In the genomic region with DNA sequence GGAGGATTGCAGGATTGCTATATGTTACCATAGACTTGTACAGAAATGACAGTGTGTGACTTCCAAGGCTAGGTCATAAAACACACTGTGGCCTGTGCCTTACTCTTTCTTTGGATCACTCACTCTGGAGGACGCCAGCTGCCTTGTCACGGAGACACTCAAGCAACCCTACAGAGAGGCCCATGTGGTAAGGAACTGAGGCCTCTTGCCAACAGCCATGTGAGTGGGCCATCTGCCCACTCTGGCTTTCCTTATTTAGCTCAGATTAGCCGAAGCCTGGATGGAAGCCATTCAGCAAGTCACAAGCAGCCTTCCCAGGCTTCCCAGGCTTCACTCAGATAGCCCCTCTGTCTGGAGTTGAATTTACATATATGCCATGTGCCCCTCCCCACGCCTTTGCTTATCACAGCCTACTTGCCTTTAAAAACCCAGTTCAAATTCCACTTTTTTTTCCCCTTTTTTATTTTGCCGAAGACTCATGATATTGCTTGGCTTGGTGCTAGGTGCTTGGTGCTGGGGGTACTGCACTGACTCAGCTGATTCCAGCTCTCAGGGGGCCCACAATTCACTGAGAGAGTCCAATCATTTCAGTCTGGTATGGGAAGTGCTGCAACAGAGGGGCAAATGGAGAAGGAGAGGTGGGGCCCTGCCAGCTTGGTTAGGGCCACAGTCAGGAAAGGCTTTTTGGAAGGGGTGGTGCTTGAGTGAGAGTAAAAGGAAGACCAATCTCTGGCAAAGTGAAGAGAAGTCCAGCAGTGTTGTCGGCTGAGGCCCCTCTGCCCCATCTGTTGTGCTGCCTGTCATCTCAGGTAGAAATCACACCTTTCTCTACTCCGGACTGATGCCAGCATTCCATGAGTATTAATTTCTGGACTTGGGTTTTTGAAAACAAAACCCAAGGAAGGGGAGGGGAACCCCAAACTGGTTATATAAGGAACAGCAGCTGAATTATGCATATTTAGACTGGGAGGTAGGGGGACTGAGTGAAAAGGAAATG, we compare ENCODE assay signal across 9 cellular contexts. TPM values are rescaled to one million over a fixed set of nuclear protein-coding genes. Genes with fewer than 3 reads are reported as not detected.
DNase-seq lines count a peak whose midpoint lies in the region; ATAC-seq, FAIRE-seq and TF ChIP-seq lines count a peak whose summit lies in the region.
"Had no signal": no experiment of that assay in that cellular context is flagged by ENCODE, and none has a peak within 500 bp of the region (broad histone marks: within the 10 kb centered on the region; RNA-seq: fewer than 3 reads in every experiment).

No MANE protein-coding gene starts in this region.

- no peak overlapping the region for H3K9ac ChIP-seq in kidney (ENCODE audit: low read length in 2 of 2)

- intact Hi-C loops in body of pancreas (cut with DNase I), result no loop called here
- intact Hi-C loops in kidney (cut with DNase I), result loop anchor here (10.0 kb wide), 1 partner anchor 61 kb away; no protein-coding TSS in a partner anchor

- no peak overlapping the region for H3K4me3 Mint-ChIP-seq in type B pancreatic cell

- H3K27ac ChIP-seq in body of pancreas (peak overlapping the region; percentile 4 to 64 (median 46)), kidney (ENCODE audit: low read depth in 2 of 2, low read length in 2 of 2) (no peak overlapping the region), suprapubic skin (no peak overlapping the region)

- H3K9me3 ChIP-seq in body of pancreas (no peaks in the 10 kb centered on the region), kidney (ENCODE audit: control insufficient read depth in 1 of 2, low read length in 2 of 2) (no peaks in the 10 kb centered on the region), suprapubic skin (no peaks in the 10 kb centered on the region)

- ATAC-seq in body of pancreas (peak; percentile 93), GM19324 (IDR thresholded peaks at IDR 0.05; ENCODE audit: low FRiP score, unreplicated experiment) (no peak)

- no peak for FAIRE-seq in kidney (lab: Jason Lieb, UNC)
- no peak for FAIRE-seq in RCC 7860 (lab: Jason Lieb, UNC)

- H3K27ac Mint-ChIP-seq in type B pancreatic cell, result no peak overlapping the region

- H3K4me1 ChIP-seq in body of pancreas (peaks cover 38% of the 10 kb centered on the region), kidney (ENCODE audit: control insufficient read depth in 1 of 2, insufficient read depth in 1 of 2, low read depth in 1 of 2, low read length in 2 of 2) (peaks cover 0 to 3% of the 10 kb centered on the region in 2 donors), suprapubic skin (peaks cover 25% of the 10 kb centered on the region)

- no peak overlapping the region for H3K4me3 ChIP-seq in body of pancreas
- H3K4me3 ChIP-seq in kidney (ENCODE audit: low read length in 2 of 2), result no peak overlapping the region
- H3K4me3 ChIP-seq in suprapubic skin, result no peak overlapping the region

- peaks cover 6% of the 10 kb centered on the region for H3K27me3 Mint-ChIP-seq in type B pancreatic cell

- H3K36me3 ChIP-seq in body of pancreas (replicated peaks in 1 of 2; ENCODE audit: insufficient read depth in 1 of 2, low read depth in 2 of 2), result no peaks in the 10 kb centered on the region
- no peaks in the 10 kb centered on the region for H3K36me3 ChIP-seq in kidney (ENCODE audit: control insufficient read depth in 1 of 2, insufficient read depth in 2 of 2, low read length in 2 of 2)
- H3K36me3 ChIP-seq in suprapubic skin, result no peaks in the 10 kb centered on the region

- no peak for TF ChIP-seq EP300 in suprapubic skin (IDR thresholded peaks at IDR 0.05)

- peak; percentile 75 for DNase-seq in M059J (ENCODE audit: low read depth)
- peak; percentile 86 to 96 (median 92) for DNase-seq in body of pancreas
- peak; percentile 88 for DNase-seq in kidney
- peak; percentile 81 to 88 for DNase-seq in suprapubic skin (ENCODE audit: low spot score in 2 of 2)
- DNase-seq in stimulated activated CD4-positive, alpha-beta T cell treated with anti-CD3 and anti-CD28 coated beads, Interleukin-2, amount 100 ng/mL, for 48 hours, result no peak
- DNase-seq in RCC 7860 (ENCODE audit: low spot score), result no peak
- DNase-seq in type B pancreatic cell (ENCODE audit: extremely low spot score, unreplicated experiment), result no peak
- DNase-seq: stimulated activated CD4-positive, alpha-beta T cell treated with anti-CD3 and anti-CD28 coated beads, Interleukin-4, amount 100 ng/mL, for 4 hours had no signal

- no peaks in the 10 kb centered on the region for H3K9me3 Mint-ChIP-seq in type B pancreatic cell

- H3K4me1 Mint-ChIP-seq in type B pancreatic cell (ENCODE audit: unreplicated experiment), result peaks cover 7% of the 10 kb centered on the region

- H3K36me3 Mint-ChIP-seq in type B pancreatic cell, result no peaks in the 10 kb centered on the region

- TF ChIP-seq POLR2A in body of pancreas (IDR thresholded peaks at IDR 0.05) (no peak), suprapubic skin (IDR thresholded peaks at IDR 0.05) (no peak)

- TF ChIP-seq CTCF in body of pancreas (IDR thresholded peaks at IDR 0.05) (no peak), kidney (IDR thresholded peaks at IDR 0.05; ENCODE audit: borderline replicate concordance, extremely low read depth, insufficient read depth) (no peak), suprapubic skin (IDR thresholded peaks at IDR 0.05) (no peak), type B pancreatic cell (conservative IDR thresholded peaks at IDR 0.05) (no peak)

- WGBS in body of pancreas, 2 donors, result 25 to 46% methylated on average over 7 of the region's 7 CpGs
- WGBS in suprapubic skin, result 41% methylated on average over 7 of the region's 7 CpGs

- H3K27me3 ChIP-seq in body of pancreas (no peaks in the 10 kb centered on the region), suprapubic skin (no peaks in the 10 kb centered on the region)

RNA-seq across cellular contexts. Expression of a gene that starts 14.5 kb away (rescaled TPM):
- 4.2 and 5.4 TPM in 2 replicates for total RNA-seq in M059J (2014; rRNA removed; shearing (Covaris generic))
- not detected for total RNA-seq in body of pancreas
- 1.2 TPM for total RNA-seq in kidney
- polyA plus RNA-seq in kidney (ENCODE audit: insufficient read depth, low read depth, low replicate concordance), result 0.39 TPM
- total RNA-seq in suprapubic skin, result under 1 TPM in 1 of 4 donors, not detected in 3; 0.42 TPM
- total RNA-seq in type B pancreatic cell (ENCODE audit: low replicate concordance), result 0.17 and 0.34 TPM in 2 replicates

Comparison
In these comparisons a context has a peak if more than half of its experiments do, and no peak if none do; other contexts are left out.
1. DNase-seq: peak in M059J (single experiment), body of pancreas (4 of 4), kidney (single experiment) and suprapubic skin (2 of 2); none in stimulated activated CD4-positive, alpha-beta T cell treated with anti-CD3 and anti-CD28 coated beads, Interleukin-2, amount 100 ng/mL, for 48 hours (0 of 2), RCC 7860 (single experiment) and type B pancreatic cell (single experiment).
2. H3K27ac ChIP-seq: peak in body of pancreas (4 of 4); none in kidney (0 of 2) and suprapubic skin (single experiment).